In the genomic region with DNA sequence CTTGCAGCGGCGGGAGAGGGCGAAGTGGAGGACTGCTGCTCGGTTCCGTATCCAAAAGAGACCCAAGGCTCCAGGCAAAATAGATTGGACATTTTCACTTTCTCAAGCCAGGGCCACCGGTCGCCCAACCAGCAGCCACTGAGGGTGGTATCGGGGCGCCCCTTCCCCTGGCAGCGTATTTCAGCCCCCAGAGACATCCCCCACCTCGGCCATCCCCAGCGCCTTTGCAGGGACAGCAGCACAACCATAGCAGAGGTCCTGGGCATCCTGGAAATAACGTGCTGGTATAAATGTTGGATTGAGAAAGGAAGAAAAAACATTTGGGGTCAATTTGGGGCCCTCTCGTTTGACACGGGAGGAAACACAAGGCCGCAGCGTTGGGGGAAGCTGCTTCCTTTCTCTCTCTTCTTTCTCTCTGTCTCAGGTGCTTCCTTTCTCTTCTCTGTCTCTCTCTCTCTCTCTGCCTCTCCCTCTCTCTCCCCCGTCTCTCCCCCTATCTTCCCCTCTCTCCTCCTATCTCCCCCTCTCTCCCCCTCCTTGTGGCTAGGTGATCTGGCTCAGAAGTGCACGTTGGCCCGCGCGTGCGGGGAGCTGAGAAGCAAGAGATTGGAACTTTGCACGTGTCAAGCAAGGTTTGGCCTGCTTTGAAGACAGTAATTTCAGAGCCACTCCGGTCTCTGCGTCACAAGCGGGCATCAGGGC, we compare ENCODE assay signal across 8 cellular contexts. TPM values are rescaled to one million over a fixed set of nuclear protein-coding genes. Genes with fewer than 3 reads are reported as not detected.
DNase-seq lines count a peak whose midpoint lies in the region; ATAC-seq, FAIRE-seq and TF ChIP-seq lines count a peak whose summit lies in the region.

No MANE protein-coding gene starts in this region.

- CTCF ChIA-PET in AG04450 (lab: Charles Lee): no interaction called here

- DNase-seq in AG04450 (ENCODE audit: low read depth, low spot score): no peak
- peak; percentile 32 for DNase-seq in activated T-cell treated with anti-CD3 and anti-CD28 coated beads for 4 hours
- DNase-seq in small intestine: peak; percentile 28
- DNase-seq in OCI-M2 (lab: John Stamatoyannopoulos, UW; ENCODE audit: unreplicated experiment): no peak
- DNase-seq in Ammon's horn (ENCODE audit: low spot score): no peak

- H3K36me3 ChIP-seq in gastroesophageal sphincter (no peaks in the 10 kb centered on the region), small intestine (ENCODE audit: control insufficient read depth in 2 of 2, insufficient read depth in 2 of 2, low read length in 2 of 2) (no peaks in the 10 kb centered on the region)

- TF ChIP-seq POLR2A in gastroesophageal sphincter (IDR thresholded peaks at IDR 0.05): no peak

- no peak for TF ChIP-seq EP300 in gastroesophageal sphincter (IDR thresholded peaks at IDR 0.05)

- H3K27me3 ChIP-seq in AG04450 (ENCODE audit: control insufficient read depth, insufficient read depth, low read length) (peaks cover 31% of the 10 kb centered on the region), gastroesophageal sphincter (no peaks in the 10 kb centered on the region), small intestine (ENCODE audit: control insufficient read depth in 2 of 2, insufficient read depth in 2 of 2, low read length in 2 of 2) (no peaks in the 10 kb centered on the region)

- WGBS in gastroesophageal sphincter (ENCODE audit: low coverage in 1 of 2), 2 donors: 23 to 30% methylated on average over 12 of the region's 27 CpGs
- 22 to 27% (median 27%) methylated on average over 26 to 27 of the region's 27 CpGs for WGBS in small intestine, 3 donors

- H3K9me3 ChIP-seq in AG04450 (ENCODE audit: control insufficient read depth, insufficient read depth, low read length): no peaks in the 10 kb centered on the region
- no peaks in the 10 kb centered on the region for H3K9me3 ChIP-seq in gastroesophageal sphincter
- no peaks in the 10 kb centered on the region for H3K9me3 ChIP-seq in small intestine (ENCODE audit: control insufficient read depth, low read depth)

- H3K4me3 ChIP-seq in AG04450 (ENCODE audit: low read depth, low read length): peak overlapping the region; percentile 49
- peak overlapping the region; percentile 60 to 76 for H3K4me3 ChIP-seq in gastroesophageal sphincter
- peak overlapping the region; percentile 67 to 93 for H3K4me3 ChIP-seq in small intestine (ENCODE audit: low read depth in 1 of 2, low read length in 2 of 2)

- FAIRE-seq in small intestine (lab: Jason Lieb, UNC): no peak

- POLR2A ChIA-PET in AG04450 (lab: Yijun Ruan, JAX): no interaction called here

- H3K4me1 ChIP-seq in gastroesophageal sphincter: peaks cover 0 to 28% (median 10%) of the 10 kb centered on the region in 3 donors
- H3K4me1 ChIP-seq in small intestine (ENCODE audit: control insufficient read depth in 2 of 2, insufficient read depth in 1 of 2, low read depth in 1 of 2, low read length in 1 of 2): peaks cover 0 to 2% of the 10 kb centered on the region in 2 donors

- ATAC-seq in HG03432 (IDR thresholded peaks at IDR 0.05; ENCODE audit: unreplicated experiment) (peak; percentile 4), gastroesophageal sphincter (no peak), GM18858 (IDR thresholded peaks at IDR 0.05; ENCODE audit: unreplicated experiment) (no peak)

- no peak overlapping the region for H3K27ac ChIP-seq in AG04450 (ENCODE audit: low read depth, low read length)
- H3K27ac ChIP-seq in gastroesophageal sphincter: peak overlapping the region in 3 of 4 donors; percentile 65 to 82 (median 77)
- H3K27ac ChIP-seq in small intestine (ENCODE audit: low read depth in 1 of 2, low read length in 1 of 2): peak overlapping the region; percentile 27 to 87

- TF ChIP-seq CTCF in AG04450 (IDR thresholded peaks at IDR 0.05; ENCODE audit: low read depth, low read length) (no peak), gastroesophageal sphincter (IDR thresholded peaks at IDR 0.05) (no peak)

RNA-seq across cellular contexts. Expression of gene RETREG1, which starts 0.6 kb away (rescaled TPM):
- polyA plus RNA-seq in AG04450 (2011; rRNA removed): 0.14 TPM in 1 of 2 replicates, not detected in the other
- polyA minus RNA-seq in AG04450 (2011; rRNA and poly(A)+ RNA removed): not detected in 2 replicates
- total RNA-seq in gastroesophageal sphincter: 10 to 100 TPM in 3 of 4 donors, 1 to 10 TPM in 1; 7.3 to 21.3 (median 15.7) TPM
- polyA plus RNA-seq in small intestine: 10 to 100 TPM in 1 of 3 donors, 1 to 10 TPM in 2; 9.5 to 36.0 (median 9.5) TPM

Comparison
In these comparisons a context has a peak if more than half of its experiments do, and no peak if none do; other contexts are left out.
1. DNase-seq: peak in activated T-cell treated with anti-CD3 and anti-CD28 coated beads for 4 hours (single experiment) and small intestine (single experiment); none in AG04450 (single experiment), OCI-M2 (single experiment) and Ammon's horn (single experiment).
2. Peak in every context shown above with its lines, with median percentiles within 50 percentile points of each other: H3K4me3 ChIP-seq.